In genomic region chr7:158699341-158699740, GRCh38 we compare ENCODE assay signal across 24 cellular contexts. TPM values are rescaled to one million over a fixed set of nuclear protein-coding genes. Genes with fewer than 3 reads are reported as not detected.
DNase-seq lines count a peak whose midpoint lies in the region; ATAC-seq and TF ChIP-seq lines count a peak whose summit lies in the region.
"Had no signal": no experiment of that assay in that cellular context is flagged by ENCODE, and none has a peak within 500 bp of the region (broad histone marks: within the 10 kb centered on the region; RNA-seq: fewer than 3 reads in every experiment).

No MANE protein-coding gene starts in this region.

- no peaks in the 10 kb centered on the region for H3K36me3 ChIP-seq in right lobe of liver

- CTCF ChIA-PET in activated naive CD4-positive, alpha-beta T cell treated with anti-CD3 and anti-CD28 coated beads, Interleukin-2, amount 10 ng/mL, durations not matched to agents 7 days and 5 days (lab: Charles Lee), result interaction anchor here (5.7 kb wide), 1 partner anchor 277 kb away, joined by 38 read pairs; no protein-coding TSS in a partner anchor
- CTCF ChIA-PET in T-cell (lab: Charles Lee), result interaction anchor here in 1 of 2 donors (4.2 kb wide), 1 partner anchor 277 kb away, joined by 30 read pairs; no protein-coding TSS in a partner anchor

- no peaks in the 10 kb centered on the region for H3K27me3 ChIP-seq in right lobe of liver
- H3K27me3 ChIP-seq: SJSA1 had no signal

- no peak for ATAC-seq in activated naive CD4-positive, alpha-beta T cell treated with anti-CD3 and anti-CD28 coated beads, Interleukin-2, amount 50 U/mL, for 72 hours
- ATAC-seq in T-cell (replicated peaks in 1 of 4) (no peak), HG02870 (IDR thresholded peaks at IDR 0.05; ENCODE audit: unreplicated experiment) (no peak), right lobe of liver (no peak)
- ATAC-seq: GM12878 had no signal

- H3K4me1 Mint-ChIP-seq in activated CD4-positive, alpha-beta T cell treated with anti-CD3 and anti-CD28 coated beads, Interleukin-2, amount 10 ng/mL, durations not matched to agents 24 days and 14 days, result peaks cover 66% of the 10 kb centered on the region
- H3K4me1 Mint-ChIP-seq in activated naive CD4-positive, alpha-beta T cell treated with anti-CD3 and anti-CD28 coated beads, Interleukin-2, amount 10 ng/mL, durations not matched to agents 7 days and 5 days, result peaks cover 78% of the 10 kb centered on the region
- peaks cover 15 to 33% (median 16%) of the 10 kb centered on the region in 3 donors for H3K4me1 Mint-ChIP-seq in T-cell
- H3K4me1 Mint-ChIP-seq in immature natural killer cell, result peaks cover 18 to 24% of the 10 kb centered on the region in 2 donors

- intact Hi-C loops in activated CD4-positive, alpha-beta T cell treated with anti-CD3 and anti-CD28 coated beads, Interleukin-2, amount 10 ng/mL, durations not matched to agents 24 days and 14 days (cut with micrococcal nuclease), result no loop called here
- intact Hi-C loops in right lobe of liver (cut with DNase I), result loop anchor here in 1 of 2 donors (10.0 kb wide), 1 partner anchor 275 kb away; no protein-coding TSS in a partner anchor

- no peak for TF ChIP-seq CTCF in right lobe of liver (IDR thresholded peaks at IDR 0.05)

- peak overlapping the region; percentile 34 for H3K27ac Mint-ChIP-seq in activated CD4-positive, alpha-beta T cell treated with anti-CD3 and anti-CD28 coated beads, Interleukin-2, amount 10 ng/mL, durations not matched to agents 24 days and 14 days
- peak overlapping the region; percentile 42 for H3K27ac Mint-ChIP-seq in activated naive CD4-positive, alpha-beta T cell treated with anti-CD3 and anti-CD28 coated beads, Interleukin-2, amount 10 ng/mL, durations not matched to agents 7 days and 5 days
- no peak overlapping the region for H3K27ac Mint-ChIP-seq in activated naive CD4-positive, alpha-beta T cell treated with anti-CD3 and anti-CD28 coated beads, Interleukin-2, amount 50 U/mL, for 72 hours
- peak overlapping the region; percentile 45 to 58 for H3K27ac Mint-ChIP-seq in T-cell
- H3K27ac Mint-ChIP-seq in immature natural killer cell, result peak overlapping the region in 4 of 6 donors; percentile 15 to 79 (median 54)
- H3K27ac Mint-ChIP-seq: CD4-positive, alpha-beta T cell; IgD-negative memory B cell had no signal

- POLR2A ChIA-PET in T-cell (lab: Charles Lee), result no interaction called here

- 80% methylated on average over 1 of the region's 1 CpG for WGBS in right lobe of liver (ENCODE audit: insufficient coverage, low coverage, low lambda C conversion rate, missing lambda C conversion rate)

- TF ChIP-seq POLR2A in right lobe of liver (IDR thresholded peaks at IDR 0.05), result no peak

- H3K4me1 ChIP-seq in right lobe of liver, result no peaks in the 10 kb centered on the region

- H3K4me3 ChIP-seq in right lobe of liver, result no peak overlapping the region
- H3K4me3 ChIP-seq: GM12878, SJSA1 had no signal

- no peaks in the 10 kb centered on the region for H3K27me3 Mint-ChIP-seq in activated CD4-positive, alpha-beta T cell treated with anti-CD3 and anti-CD28 coated beads, Interleukin-2, amount 10 ng/mL, durations not matched to agents 24 days and 14 days
- H3K27me3 Mint-ChIP-seq in activated naive CD4-positive, alpha-beta T cell treated with anti-CD3 and anti-CD28 coated beads, Interleukin-2, amount 10 ng/mL, durations not matched to agents 7 days and 5 days, result no peaks in the 10 kb centered on the region
- H3K27me3 Mint-ChIP-seq in T-cell (no peaks in the 10 kb centered on the region), immature natural killer cell (ENCODE audit: low read depth in 3 of 3) (no peaks in the 10 kb centered on the region)
- H3K27me3 Mint-ChIP-seq: CD4-positive, alpha-beta T cell; IgD-negative memory B cell had no signal

- H3K36me3 Mint-ChIP-seq in activated CD4-positive, alpha-beta T cell treated with anti-CD3 and anti-CD28 coated beads, Interleukin-2, amount 10 ng/mL, durations not matched to agents 24 days and 14 days (ENCODE audit: low read depth), result peaks cover 64% of the 10 kb centered on the region
- peaks cover 71% of the 10 kb centered on the region for H3K36me3 Mint-ChIP-seq in activated naive CD4-positive, alpha-beta T cell treated with anti-CD3 and anti-CD28 coated beads, Interleukin-2, amount 10 ng/mL, durations not matched to agents 7 days and 5 days
- H3K36me3 Mint-ChIP-seq in activated naive CD4-positive, alpha-beta T cell treated with anti-CD3 and anti-CD28 coated beads, Interleukin-2, amount 50 U/mL, for 72 hours, result peaks cover 34 to 71% of the 10 kb centered on the region in 2 donors
- H3K36me3 Mint-ChIP-seq in T-cell (no peaks in the 10 kb centered on the region), immature natural killer cell (peaks cover 0 to 7% (median 3%) of the 10 kb centered on the region in 3 donors)

- peak; percentile 52 for DNase-seq in activated CD4-positive, alpha-beta T cell treated with anti-CD3 and anti-CD28 coated beads, Interleukin-2, amount 10 ng/mL, durations not matched to agents 24 days and 14 days
- DNase-seq in activated CD4-positive, alpha-beta T cell treated with anti-CD3 and anti-CD28 coated beads, Interleukin-2, amount 50 U/mL, for 4 hours, result no peak
- DNase-seq in activated naive CD4-positive, alpha-beta T cell treated with anti-CD3 and anti-CD28 coated beads, Interleukin-2, amount 10 ng/mL, durations not matched to agents 7 days and 5 days, result no peak
- DNase-seq in activated naive CD4-positive, alpha-beta T cell treated with anti-CD3 and anti-CD28 coated beads, Interleukin-2, amount 50 U/mL, for 72 hours (ENCODE audit: low spot score in 2 of 2), result no peak
- no peak for DNase-seq in T-cell
- DNase-seq in immature natural killer cell, result no peak
- DNase-seq in right lobe of liver, result no peak
- DNase-seq: CD4-positive, alpha-beta T cell; COR-L47; DMS53; HCEC 1CT; NCI-H1092; NCI-H1417 treated with DMSO at 0.1 percent for 48 hours; NCI-H1694 treated with DMSO at 0.1 percent for 48 hours; NCI-H2081; NCI-H2227 treated with DMSO at 0.1 percent for 48 hours; NCI-H526 treated with DMSO at 0.1 percent for 48 hours; Right ventricle myocardium superior; RPMI8226 had no signal

- no peak overlapping the region for H3K4me3 Mint-ChIP-seq in activated CD4-positive, alpha-beta T cell treated with anti-CD3 and anti-CD28 coated beads, Interleukin-2, amount 10 ng/mL, durations not matched to agents 24 days and 14 days
- no peak overlapping the region for H3K4me3 Mint-ChIP-seq in activated naive CD4-positive, alpha-beta T cell treated with anti-CD3 and anti-CD28 coated beads, Interleukin-2, amount 10 ng/mL, durations not matched to agents 7 days and 5 days
- no peak overlapping the region for H3K4me3 Mint-ChIP-seq in T-cell
- no peak overlapping the region for H3K4me3 Mint-ChIP-seq in immature natural killer cell
- H3K4me3 Mint-ChIP-seq: CD4-positive, alpha-beta T cell; IgD-negative memory B cell had no signal

- H3K27ac ChIP-seq in right lobe of liver, result no peak overlapping the region
- H3K27ac ChIP-seq: HL-60, SJSA1 had no signal

- H3K9me3 ChIP-seq in right lobe of liver, result no peaks in the 10 kb centered on the region
- H3K9me3 ChIP-seq: SJSA1 had no signal

- H3K9me3 Mint-ChIP-seq in activated CD4-positive, alpha-beta T cell treated with anti-CD3 and anti-CD28 coated beads, Interleukin-2, amount 10 ng/mL, durations not matched to agents 24 days and 14 days, result no peaks in the 10 kb centered on the region
- H3K9me3 Mint-ChIP-seq in activated naive CD4-positive, alpha-beta T cell treated with anti-CD3 and anti-CD28 coated beads, Interleukin-2, amount 10 ng/mL, durations not matched to agents 7 days and 5 days, result no peaks in the 10 kb centered on the region
- H3K9me3 Mint-ChIP-seq in activated naive CD4-positive, alpha-beta T cell treated with anti-CD3 and anti-CD28 coated beads, Interleukin-2, amount 50 U/mL, for 72 hours, result no peaks in the 10 kb centered on the region
- H3K9me3 Mint-ChIP-seq in T-cell, result no peaks in the 10 kb centered on the region
- peaks cover 0 to 1% (median 0%) of the 10 kb centered on the region in 6 donors for H3K9me3 Mint-ChIP-seq in immature natural killer cell
- H3K9me3 Mint-ChIP-seq: CD4-positive, alpha-beta T cell; IgD-negative memory B cell had no signal

RNA-seq across cellular contexts. Expression of gene NCAPG2, which starts 5.3 kb away (rescaled TPM):
- total RNA-seq in activated CD4-positive, alpha-beta T cell treated with anti-CD3 and anti-CD28 coated beads, Interleukin-2, amount 10 ng/mL, durations not matched to agents 24 days and 14 days, result 94.6 and 96.3 TPM in 2 replicates
- 100 to 1,000 TPM; 129 to 205 TPM for total RNA-seq in activated naive CD4-positive, alpha-beta T cell treated with anti-CD3 and anti-CD28 coated beads, Interleukin-2, amount 50 U/mL, for 72 hours
- 10 to 100 TPM in 3 of 5 donors, 1 to 10 TPM in 2; 6.2 to 14.7 (median 11.9) TPM for total RNA-seq in T-cell
- 1 to 10 TPM; 3.5 to 7.9 (median 5.7) TPM for polyA plus RNA-seq in immature natural killer cell
- total RNA-seq in right lobe of liver, result 1 to 10 TPM; 2.7 to 4.8 (median 4.2) TPM

Comparison
In these comparisons a context has a peak if more than half of its experiments do, and no peak if none do; other contexts are left out.
1. H3K27ac Mint-ChIP-seq: peak in activated CD4-positive, alpha-beta T cell treated with anti-CD3 and anti-CD28 coated beads, Interleukin-2, amount 10 ng/mL, durations not matched to agents 24 days and 14 days (single experiment), activated naive CD4-positive, alpha-beta T cell treated with anti-CD3 and anti-CD28 coated beads, Interleukin-2, amount 10 ng/mL, durations not matched to agents 7 days and 5 days (single experiment), T-cell (2 of 2) and immature natural killer cell (4 of 6); none in activated naive CD4-positive, alpha-beta T cell treated with anti-CD3 and anti-CD28 coated beads, Interleukin-2, amount 50 U/mL, for 72 hours (0 of 2).